ENCODE assay signal across 16 cellular contexts in genomic region chr6:88493717-88494116, GRCh38.
DNase-seq lines count a peak whose midpoint lies in the region; ATAC-seq and TF ChIP-seq lines count a peak whose summit lies in the region.
"Had no signal": no experiment of that assay in that cellular context is flagged by ENCODE, and none has a peak within 500 bp of the region (broad histone marks: within the 10 kb centered on the region; RNA-seq: fewer than 3 reads in every experiment).

No MANE protein-coding gene starts in this region.

- H3K36me3 Mint-ChIP-seq in glutamatergic neuron (ENCODE audit: unreplicated experiment) = no peaks in the 10 kb centered on the region
- H3K36me3 Mint-ChIP-seq: activated naive CD8-positive, alpha-beta T cell had no signal

- ATAC-seq in GM18502 (IDR thresholded peaks at IDR 0.05; ENCODE audit: poor library complexity, unreplicated experiment) = peak; percentile 49
- ATAC-seq in GM19452 (IDR thresholded peaks at IDR 0.05; ENCODE audit: unreplicated experiment) = peak; percentile 40
- ATAC-seq in HG02852 (IDR thresholded peaks at IDR 0.05; ENCODE audit: unreplicated experiment) = peak; percentile 36
- ATAC-seq in HG03571 (IDR thresholded peaks at IDR 0.05; ENCODE audit: unreplicated experiment) = peak; percentile 28

- H3K27ac Mint-ChIP-seq in glutamatergic neuron (ENCODE audit: unreplicated experiment) = no peak overlapping the region
- H3K27ac Mint-ChIP-seq: activated naive CD8-positive, alpha-beta T cell had no signal

- H3K4me3 Mint-ChIP-seq in glutamatergic neuron (ENCODE audit: unreplicated experiment) = no peak overlapping the region
- H3K4me3 Mint-ChIP-seq: activated naive CD8-positive, alpha-beta T cell had no signal

- DNase-seq in NCI-H226 (no peak), NCI-H1694 treated with DMSO at 0.1 percent for 48 hours (lab: John Stamatoyannopoulos, UW) (no peak), glutamatergic neuron (no peak), DMS114 treated with DMSO at 0.1 percent for 48 hours (lab: John Stamatoyannopoulos, UW; ENCODE audit: unreplicated experiment) (no peak)
- DNase-seq: GF-D8, H7, IMR-90, islet precursor cell, NCI-H187, T-helper 1 cell, transverse colon had no signal

- no peak for TF ChIP-seq CTCF in glutamatergic neuron (IDR thresholded peaks at IDR 0.05; ENCODE audit: partially characterized antibody, unreplicated experiment)

- peaks cover 4% of the 10 kb centered on the region for H3K9me3 Mint-ChIP-seq in glutamatergic neuron (ENCODE audit: unreplicated experiment)

- H3K4me1 Mint-ChIP-seq in glutamatergic neuron (ENCODE audit: low read depth, unreplicated experiment) = peaks cover 20% of the 10 kb centered on the region

- H3K27me3 Mint-ChIP-seq in glutamatergic neuron (ENCODE audit: unreplicated experiment) = peaks cover 5% of the 10 kb centered on the region
